1 cellular context compared by ENCODE assay signal in genomic region chr2:89848763-89849162, GRCh38.
TF ChIP-seq lines count a peak whose summit lies in the region.

No MANE protein-coding gene starts in this region.

TF ChIP-seq in HepG2, 621 proteins besides CTCF, POLR2A, EP300 and RAD21 (continued from another document):
- TF ChIP-seq AKNA (CRISPR knock-in tag; IDR thresholded peaks at IDR 0.05; ENCODE audit: borderline replicate concordance), result no peak
- TF ChIP-seq ZBTB20 (CRISPR knock-in tag; IDR thresholded peaks at IDR 0.05; ENCODE audit: borderline replicate concordance, low read depth), result no peak
- peak; percentile 59 for TF ChIP-seq MNT (IDR thresholded peaks at IDR 0.05)
- TF ChIP-seq IRF9 (CRISPR knock-in tag; IDR thresholded peaks at IDR 0.05; ENCODE audit: borderline replicate concordance), result no peak
- TF ChIP-seq ZNF784 (CRISPR knock-in tag; IDR thresholded peaks at IDR 0.05; ENCODE audit: borderline replicate concordance), result no peak
- TF ChIP-seq MTF1 (CRISPR knock-in tag; IDR thresholded peaks at IDR 0.05), result no peak
